17 cellular contexts compared by ENCODE assay signal in the genomic region with DNA sequence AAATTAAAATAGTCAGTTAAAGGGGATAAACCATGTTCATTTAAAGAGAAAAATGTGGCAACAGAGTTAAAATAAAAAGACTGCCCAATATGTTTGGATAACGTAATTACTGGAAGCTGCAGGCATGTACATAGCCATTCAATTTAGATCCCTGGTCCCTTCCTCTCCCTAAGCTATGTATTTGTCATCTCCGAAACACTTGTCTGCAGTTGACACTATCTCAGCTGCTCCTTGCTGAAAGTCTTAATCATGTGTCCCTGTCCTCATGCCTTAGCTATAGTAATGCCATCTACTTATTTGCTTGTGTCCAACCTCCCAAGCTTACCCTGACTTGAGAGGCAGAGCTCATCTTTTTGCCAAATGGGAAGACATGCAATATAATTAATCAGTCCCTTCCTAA.
DNase-seq lines count a peak whose midpoint lies in the region; ATAC-seq, FAIRE-seq and TF ChIP-seq lines count a peak whose summit lies in the region.
"Had no signal": no experiment of that assay in that cellular context is flagged by ENCODE, and none has a peak within 500 bp of the region (broad histone marks: within the 10 kb centered on the region; RNA-seq: fewer than 3 reads in every experiment).

No MANE protein-coding gene starts in this region.

- ATAC-seq in GM21423 (IDR thresholded peaks at IDR 0.05; ENCODE audit: unreplicated experiment), result no peak
- ATAC-seq: CD8-positive, alpha-beta T cell had no signal

- H3K9ac ChIP-seq in neural progenitor cell, result no peak overlapping the region

- H3K36me3 Mint-ChIP-seq in chondrocyte (ENCODE audit: low read depth) (peaks cover 29% of the 10 kb centered on the region), neural progenitor cell (peaks cover 8% of the 10 kb centered on the region)
- H3K36me3 Mint-ChIP-seq: CD8-positive, alpha-beta T cell had no signal

- no peak for FAIRE-seq in GM12891 (lab: Jason Lieb, UNC)
- FAIRE-seq: D721Med, G401.6, GM12892 had no signal

- CTCF ChIA-PET in HEK293 (lab: Yijun Ruan, JAX), result no interaction called here

- DNase-seq in chondrocyte (ENCODE audit: low spot score) (no peak), neural progenitor cell (ENCODE audit: low spot score) (no peak), NCI-H2029 treated with DMSO at 0.1 percent for 48 hours (lab: John Stamatoyannopoulos, UW) (no peak), A172 (ENCODE audit: low spot score) (no peak), GM12891 (ENCODE audit: insufficient read length, low spot score) (no peak)
- DNase-seq: CD8-positive, alpha-beta T cell; DMS79 treated with DMSO at 0.1 percent for 48 hours; KBM-7; NCI-H1092 treated with DMSO at 0.1 percent for 48 hours; NCI-H1694; SHP77 treated with DMSO at 0.1 percent for 48 hours had no signal

- TF ChIP-seq POLR2A in GM12891 (IDR thresholded peaks at IDR 0.05; ENCODE audit: low read depth, low read length), result no peak

- POLR2A ChIA-PET in HEK293 (lab: Yijun Ruan, JAX), result no interaction called here

- H3K4me1 ChIP-seq in ACC112 (ENCODE audit: control insufficient read depth, insufficient read depth, low read length, unreplicated experiment), result peaks cover 21% of the 10 kb centered on the region
- peaks cover 8% of the 10 kb centered on the region; the same call in 1 of the 2 replicates for H3K4me1 ChIP-seq in HEK293 (ENCODE audit: control insufficient read depth, insufficient read depth, low read length)
- H3K4me1 ChIP-seq in neural progenitor cell, result peaks cover 8% of the 10 kb centered on the region

- H3K9me3 Mint-ChIP-seq in chondrocyte (ENCODE audit: low read depth) (peaks cover 32% of the 10 kb centered on the region), neural progenitor cell (peaks cover 14% of the 10 kb centered on the region)
- H3K9me3 Mint-ChIP-seq: CD8-positive, alpha-beta T cell had no signal

- H3K27ac Mint-ChIP-seq in chondrocyte (ENCODE audit: unreplicated experiment), result peak overlapping the region; percentile 87
- peak overlapping the region; percentile 52 for H3K27ac Mint-ChIP-seq in neural progenitor cell
- H3K27ac Mint-ChIP-seq: CD8-positive, alpha-beta T cell had no signal

- no peaks in the 10 kb centered on the region for H3F3A ChIP-seq in neural progenitor cell (ENCODE audit: low read depth)

- H3K4me3 ChIP-seq in ACC112 (ENCODE audit: low read depth, low read length) (peak overlapping the region; percentile 19; the same call in 1 of the 2 replicates), HEK293 (ENCODE audit: low read depth, low read length) (no peak overlapping the region), neural progenitor cell (no peak overlapping the region)

- H2AFZ ChIP-seq in ACC112 (ENCODE audit: low read length, unreplicated experiment) (no peak overlapping the region), neural progenitor cell (replicated peaks) (no peak overlapping the region)

- H3K9me3 ChIP-seq in HEK293 (ENCODE audit: control insufficient read depth, insufficient read depth, low read depth, low read length), result no peaks in the 10 kb centered on the region
- no peaks in the 10 kb centered on the region for H3K9me3 ChIP-seq in neural progenitor cell (ENCODE audit: low read depth)

- H3K4me2 ChIP-seq in neural progenitor cell, result no peak overlapping the region

- peak overlapping the region; percentile 74 for H3K27ac ChIP-seq in ACC112 (ENCODE audit: low read depth, low read length)
- H3K27ac ChIP-seq in HEK293 (ENCODE audit: extremely low read depth, low read depth, low read length), result peak overlapping the region; percentile 57; the same call in 1 of the 2 replicates
- H3K27ac ChIP-seq in neural progenitor cell, result no peak overlapping the region

- H4K20me1 ChIP-seq in neural progenitor cell (ENCODE audit: low read depth), result no peaks in the 10 kb centered on the region

- H3K27me3 ChIP-seq in ACC112 (ENCODE audit: insufficient read depth, low read length), result 0 out of 2 replicates have a peak, but pooled peaks cover 5% of the 10 kb centered on the region
- H3K27me3 ChIP-seq in neural progenitor cell, result no peaks in the 10 kb centered on the region

- H3K4me1 Mint-ChIP-seq in chondrocyte (ENCODE audit: low read depth) (peaks cover 72% of the 10 kb centered on the region), neural progenitor cell (peaks cover 18% of the 10 kb centered on the region)

- TF ChIP-seq CTCF in HEK293 (tag by site-specific recombination; IDR thresholded peaks at IDR 0.05) (no peak), chondrocyte (IDR thresholded peaks at IDR 0.05) (no peak), neural progenitor cell (IDR thresholded peaks at IDR 0.05) (no peak)

- H3K27me3 Mint-ChIP-seq in chondrocyte (ENCODE audit: low read depth), result no peaks in the 10 kb centered on the region
- peaks cover 3% of the 10 kb centered on the region for H3K27me3 Mint-ChIP-seq in neural progenitor cell (ENCODE audit: insufficient read depth, low read depth)

- no peak overlapping the region for H3K4me3 Mint-ChIP-seq in chondrocyte (ENCODE audit: unreplicated experiment)
- peak overlapping the region; percentile 14 for H3K4me3 Mint-ChIP-seq in neural progenitor cell
- H3K4me3 Mint-ChIP-seq: CD8-positive, alpha-beta T cell had no signal

- H3K36me3 ChIP-seq in ACC112 (ENCODE audit: insufficient read depth, low read length) (no peaks in the 10 kb centered on the region), HEK293 (ENCODE audit: control insufficient read depth in 2 of 2, insufficient read depth in 1 of 2, low read length in 2 of 2) (no peaks in the 10 kb centered on the region), neural progenitor cell (no peaks in the 10 kb centered on the region)

- H3K79me2 ChIP-seq in ACC112 (ENCODE audit: control insufficient read depth, insufficient read depth, low read length, unreplicated experiment) (no peaks in the 10 kb centered on the region), neural progenitor cell (ENCODE audit: low read depth) (no peaks in the 10 kb centered on the region)

TF ChIP-seq in HEK293, 187 proteins besides CTCF, POLR2A, EP300 and RAD21 (continues in another document):
- TF ChIP-seq OSR2 (tag by site-specific recombination; IDR thresholded peaks at IDR 0.05), result no peak
- no peak for TF ChIP-seq ZNF501 (tag by site-specific recombination; IDR thresholded peaks at IDR 0.05)
- TF ChIP-seq ZFP3 (tag by site-specific recombination; IDR thresholded peaks at IDR 0.05; ENCODE audit: low read depth), result no peak
- no peak for TF ChIP-seq ZNF704 (tag by site-specific recombination; IDR thresholded peaks at IDR 0.05)
- no peak for TF ChIP-seq YY1 (tag by site-specific recombination; IDR thresholded peaks at IDR 0.05)
- no peak for TF ChIP-seq ZNF274 (IDR thresholded peaks at IDR 0.05; ENCODE audit: low read length)
- no peak for TF ChIP-seq ZNF274 (tag by site-specific recombination; IDR thresholded peaks at IDR 0.05; ENCODE audit: borderline replicate concordance)
- no peak for TF ChIP-seq ZNF76 (tag by site-specific recombination; IDR thresholded peaks at IDR 0.05; ENCODE audit: borderline replicate concordance, low read depth)
- no peak for TF ChIP-seq ZNF362 (tag by site-specific recombination; IDR thresholded peaks at IDR 0.05)

TF ChIP-seq in GM12891, 5 proteins besides CTCF, POLR2A, EP300 and RAD21:
- TF ChIP-seq SPI1 (IDR thresholded peaks at IDR 0.05; ENCODE audit: low read depth, low read length) (no peak), POLR2AphosphoS5 (IDR thresholded peaks at IDR 0.05; ENCODE audit: low read depth, low read length) (no peak), PAX5 (IDR thresholded peaks at IDR 0.05; ENCODE audit: insufficient read depth, low read length, severe bottlenecking) (no peak), POU2F2 (IDR thresholded peaks at IDR 0.05; ENCODE audit: low read depth, low read length) (no peak), TAF1 (IDR thresholded peaks at IDR 0.05; ENCODE audit: low read depth, low read length) (no peak)
